In the genomic region with DNA sequence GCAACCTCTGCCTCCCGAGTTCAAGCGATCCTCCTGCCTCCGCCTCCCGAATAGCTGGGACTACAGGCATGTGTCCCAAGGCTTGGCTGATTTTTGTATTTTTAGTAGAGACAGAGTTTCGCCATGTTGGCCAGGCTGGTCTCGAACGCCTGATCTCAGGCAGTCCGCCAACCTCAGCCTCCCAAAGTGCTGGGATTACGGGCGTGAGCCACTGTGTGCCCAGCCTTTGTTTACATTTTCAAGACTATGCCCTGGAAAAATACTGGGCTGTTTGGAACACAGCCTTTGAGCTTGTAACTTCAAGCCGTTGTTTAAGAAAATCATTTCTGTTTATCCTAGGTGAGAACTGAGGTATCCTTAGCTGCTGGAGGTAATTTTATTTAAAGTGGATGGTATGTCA, we compare ENCODE assay signal across 1 cellular context.
A peak's percentile ranks its signal among the peaks of the same experiment; 100 is the strongest.
TF ChIP-seq lines count a peak whose summit lies in the region.

No MANE protein-coding gene starts in this region.

TF ChIP-seq in HepG2, 621 proteins besides CTCF, POLR2A, EP300 and RAD21 (continued from another document and continues in another):
- TF ChIP-seq, protein P1, sequence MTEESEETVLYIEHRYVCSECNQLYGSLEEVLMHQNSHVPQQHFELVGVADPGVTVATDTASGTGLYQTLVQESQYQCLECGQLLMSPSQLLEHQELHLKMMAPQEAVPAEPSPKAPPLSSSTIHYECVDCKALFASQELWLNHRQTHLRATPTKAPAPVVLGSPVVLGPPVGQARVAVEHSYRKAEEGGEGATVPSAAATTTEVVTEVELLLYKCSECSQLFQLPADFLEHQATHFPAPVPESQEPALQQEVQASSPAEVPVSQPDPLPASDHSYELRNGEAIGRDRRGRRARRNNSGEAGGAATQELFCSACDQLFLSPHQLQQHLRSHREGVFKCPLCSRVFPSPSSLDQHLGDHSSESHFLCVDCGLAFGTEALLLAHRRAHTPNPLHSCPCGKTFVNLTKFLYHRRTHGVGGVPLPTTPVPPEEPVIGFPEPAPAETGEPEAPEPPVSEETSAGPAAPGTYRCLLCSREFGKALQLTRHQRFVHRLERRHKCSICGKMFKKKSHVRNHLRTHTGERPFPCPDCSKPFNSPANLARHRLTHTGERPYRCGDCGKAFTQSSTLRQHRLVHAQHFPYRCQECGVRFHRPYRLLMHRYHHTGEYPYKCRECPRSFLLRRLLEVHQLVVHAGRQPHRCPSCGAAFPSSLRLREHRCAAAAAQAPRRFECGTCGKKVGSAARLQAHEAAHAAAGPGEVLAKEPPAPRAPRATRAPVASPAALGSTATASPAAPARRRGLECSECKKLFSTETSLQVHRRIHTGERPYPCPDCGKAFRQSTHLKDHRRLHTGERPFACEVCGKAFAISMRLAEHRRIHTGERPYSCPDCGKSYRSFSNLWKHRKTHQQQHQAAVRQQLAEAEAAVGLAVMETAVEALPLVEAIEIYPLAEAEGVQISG (CRISPR knock-in tag; IDR thresholded peaks at IDR 0.05), result peak; percentile 92
- TF ChIP-seq CEBPG (CRISPR knock-in tag; IDR thresholded peaks at IDR 0.05), result peak; percentile 26; the same call in 1 of the 2 replicates
- TF ChIP-seq, protein P2, sequence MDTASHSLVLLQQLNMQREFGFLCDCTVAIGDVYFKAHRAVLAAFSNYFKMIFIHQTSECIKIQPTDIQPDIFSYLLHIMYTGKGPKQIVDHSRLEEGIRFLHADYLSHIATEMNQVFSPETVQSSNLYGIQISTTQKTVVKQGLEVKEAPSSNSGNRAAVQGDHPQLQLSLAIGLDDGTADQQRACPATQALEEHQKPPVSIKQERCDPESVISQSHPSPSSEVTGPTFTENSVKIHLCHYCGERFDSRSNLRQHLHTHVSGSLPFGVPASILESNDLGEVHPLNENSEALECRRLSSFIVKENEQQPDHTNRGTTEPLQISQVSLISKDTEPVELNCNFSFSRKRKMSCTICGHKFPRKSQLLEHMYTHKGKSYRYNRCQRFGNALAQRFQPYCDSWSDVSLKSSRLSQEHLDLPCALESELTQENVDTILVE (CRISPR knock-in tag; IDR thresholded peaks at IDR 0.05), result 0 out of 2 replicates have a peak, but pooled peaks have one; percentile 22
- TF ChIP-seq KLF16 (CRISPR knock-in tag; IDR thresholded peaks at IDR 0.05), result 0 out of 4 replicates have a peak, but pooled peaks of 1 of the 2 experiments have one; percentile 10
- TF ChIP-seq, protein P3, sequence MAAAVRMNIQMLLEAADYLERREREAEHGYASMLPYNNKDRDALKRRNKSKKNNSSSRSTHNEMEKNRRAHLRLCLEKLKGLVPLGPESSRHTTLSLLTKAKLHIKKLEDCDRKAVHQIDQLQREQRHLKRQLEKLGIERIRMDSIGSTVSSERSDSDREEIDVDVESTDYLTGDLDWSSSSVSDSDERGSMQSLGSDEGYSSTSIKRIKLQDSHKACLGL (CRISPR knock-in tag; IDR thresholded peaks at IDR 0.05), result no peak
- TF ChIP-seq ZNF329 (CRISPR knock-in tag; IDR thresholded peaks at IDR 0.05; ENCODE audit: low read depth), result no peak
- TF ChIP-seq FOXP1 (IDR thresholded peaks at IDR 0.05), result no peak
- TF ChIP-seq FOXP1 (CRISPR knock-in tag; IDR thresholded peaks at IDR 0.05), result peak; percentile 53; the same call in 1 of the 2 replicates
- TF ChIP-seq, protein P4, sequence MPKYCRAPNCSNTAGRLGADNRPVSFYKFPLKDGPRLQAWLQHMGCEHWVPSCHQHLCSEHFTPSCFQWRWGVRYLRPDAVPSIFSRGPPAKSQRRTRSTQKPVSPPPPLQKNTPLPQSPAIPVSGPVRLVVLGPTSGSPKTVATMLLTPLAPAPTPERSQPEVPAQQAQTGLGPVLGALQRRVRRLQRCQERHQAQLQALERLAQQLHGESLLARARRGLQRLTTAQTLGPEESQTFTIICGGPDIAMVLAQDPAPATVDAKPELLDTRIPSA (CRISPR knock-in tag; IDR thresholded peaks at IDR 0.05; ENCODE audit: borderline replicate concordance), result no peak
- TF ChIP-seq CBX1 (IDR thresholded peaks at IDR 0.05; ENCODE audit: low read depth), result peak; percentile 38
- TF ChIP-seq GFI1 (CRISPR knock-in tag; IDR thresholded peaks at IDR 0.05; ENCODE audit: borderline replicate concordance), result peak; percentile 55; the same call in 1 of the 2 replicates
- peak; percentile 58; the same call in 1 of the 2 replicates for TF ChIP-seq ZBTB38 (CRISPR knock-in tag; IDR thresholded peaks at IDR 0.05)
- peak; percentile 95 for TF ChIP-seq ZMYM2 (CRISPR knock-in tag; IDR thresholded peaks at IDR 0.05)
- no peak for TF ChIP-seq JDP2 (CRISPR knock-in tag; IDR thresholded peaks at IDR 0.05; ENCODE audit: borderline replicate concordance)
- no peak for TF ChIP-seq SP5 (CRISPR knock-in tag; IDR thresholded peaks at IDR 0.05; ENCODE audit: borderline replicate concordance, low read depth)
- TF ChIP-seq SRSF1 (optimal IDR thresholded peaks at IDR 0.05; ENCODE audit: low read depth, low read length), result no peak
- TF ChIP-seq, protein P5, sequence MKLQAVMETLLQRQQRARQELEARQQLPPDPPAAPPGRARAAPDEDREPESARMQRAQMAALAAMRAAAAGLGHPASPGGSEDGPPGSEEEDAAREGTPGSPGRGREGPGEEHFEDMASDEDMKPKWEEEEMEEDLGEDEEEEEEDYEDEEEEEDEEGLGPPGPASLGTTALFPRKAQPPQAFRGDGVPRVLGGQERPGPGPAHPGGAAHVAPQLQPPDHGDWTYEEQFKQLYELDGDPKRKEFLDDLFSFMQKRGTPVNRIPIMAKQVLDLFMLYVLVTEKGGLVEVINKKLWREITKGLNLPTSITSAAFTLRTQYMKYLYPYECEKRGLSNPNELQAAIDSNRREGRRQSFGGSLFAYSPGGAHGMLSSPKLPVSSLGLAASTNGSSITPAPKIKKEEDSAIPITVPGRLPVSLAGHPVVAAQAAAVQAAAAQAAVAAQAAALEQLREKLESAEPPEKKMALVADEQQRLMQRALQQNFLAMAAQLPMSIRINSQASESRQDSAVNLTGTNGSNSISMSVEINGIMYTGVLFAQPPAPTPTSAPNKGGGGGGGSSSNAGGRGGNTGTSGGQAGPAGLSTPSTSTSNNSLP (IDR thresholded peaks at IDR 0.05; ENCODE audit: low read depth, low read length), result no peak
- TF ChIP-seq STAG1 (CRISPR knock-in tag; IDR thresholded peaks at IDR 0.05), result 0 out of 2 replicates have a peak, but pooled peaks have one; percentile 10
- no peak for TF ChIP-seq ZNF205 (CRISPR knock-in tag; IDR thresholded peaks at IDR 0.05)
- peak; percentile 42; the same call in 1 of the 2 replicates for TF ChIP-seq PPARG (CRISPR knock-in tag; conservative IDR thresholded peaks at IDR 0.05)
- TF ChIP-seq, protein P6, sequence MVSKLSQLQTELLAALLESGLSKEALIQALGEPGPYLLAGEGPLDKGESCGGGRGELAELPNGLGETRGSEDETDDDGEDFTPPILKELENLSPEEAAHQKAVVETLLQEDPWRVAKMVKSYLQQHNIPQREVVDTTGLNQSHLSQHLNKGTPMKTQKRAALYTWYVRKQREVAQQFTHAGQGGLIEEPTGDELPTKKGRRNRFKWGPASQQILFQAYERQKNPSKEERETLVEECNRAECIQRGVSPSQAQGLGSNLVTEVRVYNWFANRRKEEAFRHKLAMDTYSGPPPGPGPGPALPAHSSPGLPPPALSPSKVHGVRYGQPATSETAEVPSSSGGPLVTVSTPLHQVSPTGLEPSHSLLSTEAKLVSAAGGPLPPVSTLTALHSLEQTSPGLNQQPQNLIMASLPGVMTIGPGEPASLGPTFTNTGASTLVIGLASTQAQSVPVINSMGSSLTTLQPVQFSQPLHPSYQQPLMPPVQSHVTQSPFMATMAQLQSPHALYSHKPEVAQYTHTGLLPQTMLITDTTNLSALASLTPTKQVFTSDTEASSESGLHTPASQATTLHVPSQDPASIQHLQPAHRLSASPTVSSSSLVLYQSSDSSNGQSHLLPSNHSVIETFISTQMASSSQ (IDR thresholded peaks at IDR 0.05; ENCODE audit: low read depth), result no peak
- TF ChIP-seq, protein P6 (CRISPR knock-in tag; IDR thresholded peaks at IDR 0.05; ENCODE audit: borderline replicate concordance), result no peak
- TF ChIP-seq ZNF761 (CRISPR knock-in tag; conservative IDR thresholded peaks at IDR 0.05), result no peak
- no peak for TF ChIP-seq SMARCC2 (IDR thresholded peaks at IDR 0.05)
- no peak for TF ChIP-seq SALL2 (CRISPR knock-in tag; IDR thresholded peaks at IDR 0.05)
- TF ChIP-seq, protein P7, sequence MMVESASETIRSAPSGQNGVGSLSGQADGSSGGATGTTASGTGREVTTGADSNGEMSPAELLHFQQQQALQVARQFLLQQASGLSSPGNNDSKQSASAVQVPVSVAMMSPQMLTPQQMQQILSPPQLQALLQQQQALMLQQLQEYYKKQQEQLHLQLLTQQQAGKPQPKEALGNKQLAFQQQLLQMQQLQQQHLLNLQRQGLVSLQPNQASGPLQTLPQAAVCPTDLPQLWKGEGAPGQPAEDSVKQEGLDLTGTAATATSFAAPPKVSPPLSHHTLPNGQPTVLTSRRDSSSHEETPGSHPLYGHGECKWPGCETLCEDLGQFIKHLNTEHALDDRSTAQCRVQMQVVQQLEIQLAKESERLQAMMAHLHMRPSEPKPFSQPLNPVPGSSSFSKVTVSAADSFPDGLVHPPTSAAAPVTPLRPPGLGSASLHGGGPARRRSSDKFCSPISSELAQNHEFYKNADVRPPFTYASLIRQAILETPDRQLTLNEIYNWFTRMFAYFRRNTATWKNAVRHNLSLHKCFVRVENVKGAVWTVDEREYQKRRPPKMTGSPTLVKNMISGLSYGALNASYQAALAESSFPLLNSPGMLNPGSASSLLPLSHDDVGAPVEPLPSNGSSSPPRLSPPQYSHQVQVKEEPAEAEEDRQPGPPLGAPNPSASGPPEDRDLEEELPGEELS (CRISPR knock-in tag; IDR thresholded peaks at IDR 0.05), result 0 out of 2 replicates have a peak, but pooled peaks have one; percentile 42
- no peak for TF ChIP-seq ARNT2 (CRISPR knock-in tag; IDR thresholded peaks at IDR 0.05; ENCODE audit: low read depth)
- no peak for TF ChIP-seq ARID2 (CRISPR knock-in tag; IDR thresholded peaks at IDR 0.05; ENCODE audit: borderline replicate concordance)
- no peak for TF ChIP-seq ZNF101 (CRISPR knock-in tag; IDR thresholded peaks at IDR 0.05; ENCODE audit: borderline replicate concordance, low read depth)
- TF ChIP-seq SOX13 (IDR thresholded peaks at IDR 0.05), result no peak
- TF ChIP-seq SOX13 (CRISPR knock-in tag; conservative IDR thresholded peaks at IDR 0.05 in 1 of 2, IDR thresholded peaks at IDR 0.05 in 1 of 2), result peak; percentile 59 to 77; a peak in 2 of 4 replicates
- TF ChIP-seq CCAR2 (optimal IDR thresholded peaks at IDR 0.05; ENCODE audit: low read depth, low read length), result no peak
- TF ChIP-seq, protein P8, sequence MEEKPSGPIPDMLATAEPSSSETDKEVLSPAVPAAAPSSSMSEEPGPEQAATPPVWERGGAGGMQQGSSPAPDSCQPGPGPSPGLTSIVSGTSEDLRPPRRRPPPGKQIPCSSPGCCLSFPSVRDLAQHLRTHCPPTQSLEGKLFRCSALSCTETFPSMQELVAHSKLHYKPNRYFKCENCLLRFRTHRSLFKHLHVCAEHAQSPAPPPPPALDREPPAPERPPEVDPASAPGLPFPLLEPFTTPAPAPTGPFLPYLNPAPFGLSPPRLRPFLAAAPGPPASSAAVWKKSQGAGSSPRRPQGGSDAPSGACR (CRISPR knock-in tag; IDR thresholded peaks at IDR 0.05), result no peak
- TF ChIP-seq PRPF4 (IDR thresholded peaks at IDR 0.05; ENCODE audit: low read depth, low read length, poor library complexity, severe bottlenecking), result no peak
- no peak for TF ChIP-seq MIER2 (CRISPR knock-in tag; IDR thresholded peaks at IDR 0.05)
- TF ChIP-seq ZMAT3 (CRISPR knock-in tag; conservative IDR thresholded peaks at IDR 0.05), result no peak
- TF ChIP-seq, protein P9, sequence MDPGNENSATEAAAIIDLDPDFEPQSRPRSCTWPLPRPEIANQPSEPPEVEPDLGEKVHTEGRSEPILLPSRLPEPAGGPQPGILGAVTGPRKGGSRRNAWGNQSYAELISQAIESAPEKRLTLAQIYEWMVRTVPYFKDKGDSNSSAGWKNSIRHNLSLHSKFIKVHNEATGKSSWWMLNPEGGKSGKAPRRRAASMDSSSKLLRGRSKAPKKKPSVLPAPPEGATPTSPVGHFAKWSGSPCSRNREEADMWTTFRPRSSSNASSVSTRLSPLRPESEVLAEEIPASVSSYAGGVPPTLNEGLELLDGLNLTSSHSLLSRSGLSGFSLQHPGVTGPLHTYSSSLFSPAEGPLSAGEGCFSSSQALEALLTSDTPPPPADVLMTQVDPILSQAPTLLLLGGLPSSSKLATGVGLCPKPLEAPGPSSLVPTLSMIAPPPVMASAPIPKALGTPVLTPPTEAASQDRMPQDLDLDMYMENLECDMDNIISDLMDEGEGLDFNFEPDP (CRISPR knock-in tag; conservative IDR thresholded peaks at IDR 0.05), result no peak
- TF ChIP-seq ZFP36 (IDR thresholded peaks at IDR 0.05; ENCODE audit: borderline replicate concordance, low read depth, low read length, partially characterized antibody), result no peak
